1 cellular context compared by ENCODE assay signal in genomic region chr14:21525995-21526671, GRCh38.
TF ChIP-seq lines count a peak whose summit lies in the region.

TSS of gene SALL2 (minus strand) at chr14:21526346. CDS start at chr14:21526127, 219 bp downstream.

TF ChIP-seq in IMR-90, 13 proteins besides CTCF, POLR2A, EP300 and RAD21 (continued from another document):
- TF ChIP-seq CHD1 (IDR thresholded peaks at IDR 0.05; ENCODE audit: low read depth, low read length) = no peak
